2 cellular contexts compared by ENCODE assay signal in the genomic region with DNA sequence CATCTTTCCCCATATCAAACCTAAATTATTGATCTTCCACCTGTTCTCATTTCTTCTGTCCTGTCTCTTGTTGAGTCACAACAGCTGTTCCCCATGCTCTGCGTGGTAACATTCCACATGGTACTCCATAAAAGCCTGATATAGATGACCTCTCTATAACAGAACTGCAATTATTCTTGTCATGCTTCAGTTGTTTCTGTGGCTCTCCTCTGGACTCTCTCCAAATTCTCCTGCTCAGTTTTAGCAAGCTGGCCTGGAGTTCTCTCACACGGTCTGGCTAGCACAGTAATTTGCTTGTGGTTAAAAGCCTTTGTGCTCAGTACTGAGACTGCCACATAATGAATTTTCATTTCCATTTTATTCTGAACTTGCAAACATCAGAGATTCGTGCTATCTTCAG.
TF ChIP-seq lines count a peak whose summit lies in the region.

No MANE protein-coding gene starts in this region.

TF ChIP-seq in liver, 16 proteins besides CTCF, POLR2A, EP300 and RAD21:
- TF ChIP-seq FOXA2 (IDR thresholded peaks at IDR 0.05) (no peak), JUND (IDR thresholded peaks at IDR 0.05) (no peak), TAF1 (conservative IDR thresholded peaks at IDR 0.05) (no peak), RXRA (IDR thresholded peaks at IDR 0.05) (no peak), FOXA1 (IDR thresholded peaks at IDR 0.05) (no peak), HNF4G (IDR thresholded peaks at IDR 0.05) (no peak), HNF4A (conservative IDR thresholded peaks at IDR 0.05) (no peak), YY1 (IDR thresholded peaks at IDR 0.05) (no peak), GABPA (IDR thresholded peaks at IDR 0.05 in 1 of 2, conservative IDR thresholded peaks at IDR 0.05 in 1 of 2) (no peak), SP1 (IDR thresholded peaks at IDR 0.05) (no peak), NR2F2 (IDR thresholded peaks at IDR 0.05) (no peak), EGR1 (IDR thresholded peaks at IDR 0.05; ENCODE audit: low read depth in 2 of 2) (no peak)
- TF ChIP-seq, protein P1, sequence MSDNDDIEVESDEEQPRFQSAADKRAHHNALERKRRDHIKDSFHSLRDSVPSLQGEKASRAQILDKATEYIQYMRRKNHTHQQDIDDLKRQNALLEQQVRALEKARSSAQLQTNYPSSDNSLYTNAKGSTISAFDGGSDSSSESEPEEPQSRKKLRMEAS (IDR thresholded peaks at IDR 0.05), result no peak
- TF ChIP-seq, protein P2, sequence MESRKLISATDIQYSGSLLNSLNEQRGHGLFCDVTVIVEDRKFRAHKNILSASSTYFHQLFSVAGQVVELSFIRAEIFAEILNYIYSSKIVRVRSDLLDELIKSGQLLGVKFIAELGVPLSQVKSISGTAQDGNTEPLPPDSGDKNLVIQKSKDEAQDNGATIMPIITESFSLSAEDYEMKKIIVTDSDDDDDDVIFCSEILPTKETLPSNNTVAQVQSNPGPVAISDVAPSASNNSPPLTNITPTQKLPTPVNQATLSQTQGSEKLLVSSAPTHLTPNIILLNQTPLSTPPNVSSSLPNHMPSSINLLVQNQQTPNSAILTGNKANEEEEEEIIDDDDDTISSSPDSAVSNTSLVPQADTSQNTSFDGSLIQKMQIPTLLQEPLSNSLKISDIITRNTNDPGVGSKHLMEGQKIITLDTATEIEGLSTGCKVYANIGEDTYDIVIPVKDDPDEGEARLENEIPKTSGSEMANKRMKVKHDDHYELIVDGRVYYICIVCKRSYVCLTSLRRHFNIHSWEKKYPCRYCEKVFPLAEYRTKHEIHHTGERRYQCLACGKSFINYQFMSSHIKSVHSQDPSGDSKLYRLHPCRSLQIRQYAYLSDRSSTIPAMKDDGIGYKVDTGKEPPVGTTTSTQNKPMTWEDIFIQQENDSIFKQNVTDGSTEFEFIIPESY (IDR thresholded peaks at IDR 0.05), result no peak
- TF ChIP-seq, protein P3, sequence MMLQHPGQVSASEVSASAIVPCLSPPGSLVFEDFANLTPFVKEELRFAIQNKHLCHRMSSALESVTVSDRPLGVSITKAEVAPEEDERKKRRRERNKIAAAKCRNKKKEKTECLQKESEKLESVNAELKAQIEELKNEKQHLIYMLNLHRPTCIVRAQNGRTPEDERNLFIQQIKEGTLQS (IDR thresholded peaks at IDR 0.05), result no peak
- TF ChIP-seq, protein P4, sequence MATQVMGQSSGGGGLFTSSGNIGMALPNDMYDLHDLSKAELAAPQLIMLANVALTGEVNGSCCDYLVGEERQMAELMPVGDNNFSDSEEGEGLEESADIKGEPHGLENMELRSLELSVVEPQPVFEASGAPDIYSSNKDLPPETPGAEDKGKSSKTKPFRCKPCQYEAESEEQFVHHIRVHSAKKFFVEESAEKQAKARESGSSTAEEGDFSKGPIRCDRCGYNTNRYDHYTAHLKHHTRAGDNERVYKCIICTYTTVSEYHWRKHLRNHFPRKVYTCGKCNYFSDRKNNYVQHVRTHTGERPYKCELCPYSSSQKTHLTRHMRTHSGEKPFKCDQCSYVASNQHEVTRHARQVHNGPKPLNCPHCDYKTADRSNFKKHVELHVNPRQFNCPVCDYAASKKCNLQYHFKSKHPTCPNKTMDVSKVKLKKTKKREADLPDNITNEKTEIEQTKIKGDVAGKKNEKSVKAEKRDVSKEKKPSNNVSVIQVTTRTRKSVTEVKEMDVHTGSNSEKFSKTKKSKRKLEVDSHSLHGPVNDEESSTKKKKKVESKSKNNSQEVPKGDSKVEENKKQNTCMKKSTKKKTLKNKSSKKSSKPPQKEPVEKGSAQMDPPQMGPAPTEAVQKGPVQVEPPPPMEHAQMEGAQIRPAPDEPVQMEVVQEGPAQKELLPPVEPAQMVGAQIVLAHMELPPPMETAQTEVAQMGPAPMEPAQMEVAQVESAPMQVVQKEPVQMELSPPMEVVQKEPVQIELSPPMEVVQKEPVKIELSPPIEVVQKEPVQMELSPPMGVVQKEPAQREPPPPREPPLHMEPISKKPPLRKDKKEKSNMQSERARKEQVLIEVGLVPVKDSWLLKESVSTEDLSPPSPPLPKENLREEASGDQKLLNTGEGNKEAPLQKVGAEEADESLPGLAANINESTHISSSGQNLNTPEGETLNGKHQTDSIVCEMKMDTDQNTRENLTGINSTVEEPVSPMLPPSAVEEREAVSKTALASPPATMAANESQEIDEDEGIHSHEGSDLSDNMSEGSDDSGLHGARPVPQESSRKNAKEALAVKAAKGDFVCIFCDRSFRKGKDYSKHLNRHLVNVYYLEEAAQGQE (IDR thresholded peaks at IDR 0.05), result no peak

TF ChIP-seq in HepG2, 621 proteins besides CTCF, POLR2A, EP300 and RAD21:
- no peak for TF ChIP-seq ZNF337 (CRISPR knock-in tag; IDR thresholded peaks at IDR 0.05; ENCODE audit: borderline replicate concordance, low read depth)
